Comparison of ENCODE assay signal across 3 cellular contexts in the genomic region with DNA sequence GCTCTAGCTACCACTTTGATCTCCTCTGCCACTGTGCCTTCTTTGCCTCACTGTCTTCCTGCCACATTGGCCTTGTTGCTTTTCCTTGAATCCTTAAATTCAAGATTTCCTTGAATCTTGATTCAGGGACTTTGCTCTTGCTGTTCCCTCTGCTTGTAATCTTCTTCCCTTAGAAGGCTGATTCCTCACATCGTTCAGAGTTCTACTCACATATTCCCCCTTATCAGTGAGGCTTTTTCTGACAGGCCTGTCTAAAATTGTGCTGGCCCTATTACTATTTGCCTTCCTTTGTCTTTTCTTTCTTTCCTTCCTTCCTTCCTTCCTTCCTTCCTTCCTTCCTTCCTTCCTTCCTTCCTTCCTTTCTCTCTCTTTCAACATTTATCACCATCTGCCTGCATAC.
"Had no signal": no experiment of that assay in that cellular context is flagged by ENCODE, and none has a peak within 500 bp of the region (broad histone marks: within the 10 kb centered on the region; RNA-seq: fewer than 3 reads in every experiment).

No MANE protein-coding gene starts in this region.

- DNase-seq: GDM1, GF-D8 had no signal

- H3K4me3 ChIP-seq: GM12878 had no signal

- ATAC-seq: GM12878 had no signal
